17 cellular contexts compared by ENCODE assay signal in genomic region chr5:3194684-3195083, GRCh38.
"Had no signal": no experiment of that assay in that cellular context is flagged by ENCODE, and none has a peak within 500 bp of the region (broad histone marks: within the 10 kb centered on the region; RNA-seq: fewer than 3 reads in every experiment).

No MANE protein-coding gene starts in this region.

- H3K4me3 ChIP-seq: right lobe of liver, tibial nerve had no signal

- H3K4me1 ChIP-seq: right lobe of liver had no signal

- H3K9me3 ChIP-seq: right lobe of liver, tibial nerve had no signal

- H3K27ac ChIP-seq: brain microvascular endothelial cell, right lobe of liver, tibial nerve had no signal

- H3K4me3 Mint-ChIP-seq: activated naive CD8-positive, alpha-beta T cell treated with anti-CD3 and anti-CD28 coated beads for 36 hours; dendritic cell treated with granulocyte-macrophage colony-stimulating factor and Interleukin-4, amounts not matched to agents 40 ng/mL and 50 ng/mL, for 4 days; nephron had no signal

- ATAC-seq: left ventricle myocardium superior, right lobe of liver had no signal

- H3K9me3 Mint-ChIP-seq: activated naive CD8-positive, alpha-beta T cell treated with anti-CD3 and anti-CD28 coated beads for 36 hours; dendritic cell treated with granulocyte-macrophage colony-stimulating factor and Interleukin-4, amounts not matched to agents 40 ng/mL and 50 ng/mL, for 4 days; nephron had no signal

- H3K36me3 ChIP-seq: brain microvascular endothelial cell, right lobe of liver, tibial nerve had no signal

- H3K36me3 Mint-ChIP-seq: activated naive CD8-positive, alpha-beta T cell treated with anti-CD3 and anti-CD28 coated beads for 36 hours had no signal

- H3K27ac Mint-ChIP-seq: activated naive CD8-positive, alpha-beta T cell treated with anti-CD3 and anti-CD28 coated beads for 36 hours; dendritic cell treated with granulocyte-macrophage colony-stimulating factor and Interleukin-4, amounts not matched to agents 40 ng/mL and 50 ng/mL, for 4 days; nephron had no signal

- H3K27me3 ChIP-seq: brain microvascular endothelial cell, right lobe of liver had no signal

- DNase-seq: activated CD4-positive, alpha-beta T cell treated with anti-CD3 and anti-CD28 coated beads for 4 hours; activated CD4-positive, alpha-beta T cell treated with anti-CD3 and anti-CD28 coated beads, Interleukin-2, amount 50 U/mL, for 4 hours; activated CD8-positive, alpha-beta memory T cell treated with anti-CD3 and anti-CD28 coated beads for 24 hours; activated effector memory CD4-positive, alpha-beta T cell treated with Interleukin-2 at 50 U/mL for 16 hours; activated naive CD4-positive, alpha-beta T cell treated with Interleukin-2 at 50 U/mL for 16 hours; activated naive CD8-positive, alpha-beta T cell treated with anti-CD3 and anti-CD28 coated beads for 36 hours; brain microvascular endothelial cell; caudate nucleus; effector CD8-positive, alpha-beta T cell; glutamatergic neuron; left ventricle myocardium superior; right lobe of liver; stimulated activated CD4-positive, alpha-beta T cell treated with anti-CD3 and anti-CD28 coated beads, Interleukin-2, amount 100 ng/mL, for 48 hours; stimulated activated naive CD4-positive, alpha-beta T cell treated with Interleukin-2 at 50 U/mL for 16 hours had no signal
